In genomic region chr6:31657406-31658157, GRCh38 we compare ENCODE assay signal across 11 cellular contexts. TPM values are rescaled to one million over a fixed set of nuclear protein-coding genes. Genes with fewer than 3 reads are reported as not detected.
DNase-seq lines count a peak whose midpoint lies in the region; FAIRE-seq and TF ChIP-seq lines count a peak whose summit lies in the region.
"Had no signal": no experiment of that assay in that cellular context is flagged by ENCODE, and none has a peak within 500 bp of the region (broad histone marks: within the 10 kb centered on the region; RNA-seq: fewer than 3 reads in every experiment).

No MANE protein-coding gene starts in this region.

- POLR2A ChIA-PET in activated CD4-positive, alpha-beta memory T cell treated with anti-CD3 and anti-CD28 coated beads, Interleukin-2, amount 10 ng/mL, durations not matched to agents 7 days and 5 days (lab: Charles Lee): interaction anchor here (0.8 to 9.8 kb wide), 7 partner anchors 7 to 240 kb away, joined by 3 to 278 read pairs (median 4); partner anchors contain the start of genes C6orf47, CLIC1, CSNK2B and EHMT2

- no peak overlapping the region for H3K27ac ChIP-seq in colonic mucosa

- TF ChIP-seq CTCF in type B pancreatic cell (conservative IDR thresholded peaks at IDR 0.05) (no peak), GM13976 (IDR thresholded peaks at IDR 0.05; ENCODE audit: borderline replicate concordance, control extremely low read depth, extremely low read depth, insufficient read depth, missing control alignments) (no peak), colonic mucosa (IDR thresholded peaks at IDR 0.05) (no peak)

- peaks cover 76% of the 10 kb centered on the region for H3K4me1 Mint-ChIP-seq in activated CD4-positive, alpha-beta memory T cell treated with anti-CD3 and anti-CD28 coated beads, Interleukin-2, amount 10 ng/mL, durations not matched to agents 7 days and 5 days
- H3K4me1 Mint-ChIP-seq in immature natural killer cell: peaks cover 66 to 76% of the 10 kb centered on the region in 2 donors
- peaks cover 43% of the 10 kb centered on the region for H3K4me1 Mint-ChIP-seq in type B pancreatic cell (ENCODE audit: unreplicated experiment)

- no peak overlapping the region for H3K4me3 ChIP-seq in colonic mucosa
- H3K4me3 ChIP-seq: mucosa of descending colon had no signal

- H3K36me3 Mint-ChIP-seq in activated CD4-positive, alpha-beta memory T cell treated with anti-CD3 and anti-CD28 coated beads, Interleukin-2, amount 10 ng/mL, durations not matched to agents 7 days and 5 days (ENCODE audit: low read depth): peaks cover 74% of the 10 kb centered on the region
- H3K36me3 Mint-ChIP-seq in immature natural killer cell (peaks cover 4 to 8% (median 5%) of the 10 kb centered on the region in 3 donors), type B pancreatic cell (peaks cover 16% of the 10 kb centered on the region)

- no peaks in the 10 kb centered on the region for H3K9me3 Mint-ChIP-seq in activated CD4-positive, alpha-beta memory T cell treated with anti-CD3 and anti-CD28 coated beads, Interleukin-2, amount 10 ng/mL, durations not matched to agents 7 days and 5 days
- no peaks in the 10 kb centered on the region for H3K9me3 Mint-ChIP-seq in immature natural killer cell
- H3K9me3 Mint-ChIP-seq in type B pancreatic cell: no peaks in the 10 kb centered on the region

- peak overlapping the region; percentile 95 for H3K4me3 Mint-ChIP-seq in activated CD4-positive, alpha-beta memory T cell treated with anti-CD3 and anti-CD28 coated beads, Interleukin-2, amount 10 ng/mL, durations not matched to agents 7 days and 5 days
- H3K4me3 Mint-ChIP-seq in immature natural killer cell (peak overlapping the region; percentile 42 to 87 (median 59)), type B pancreatic cell (peak overlapping the region; percentile 93)

- no peak overlapping the region for H3K9ac ChIP-seq in colonic mucosa (ENCODE audit: low read depth in 2 of 2, low read length in 2 of 2)

- no peaks in the 10 kb centered on the region for H3K36me3 ChIP-seq in colonic mucosa

- CTCF ChIA-PET in activated CD4-positive, alpha-beta memory T cell treated with anti-CD3 and anti-CD28 coated beads, Interleukin-2, amount 10 ng/mL, durations not matched to agents 7 days and 5 days (lab: Charles Lee): interaction anchor here (0.6 to 1.0 kb wide), 3 partner anchors 44 to 209 kb away, joined by 3 read pairs; no protein-coding TSS in a partner anchor

- in situ Hi-C loops in GM13976 (cut with MboI; ENCODE audit: low sequenced_read_pairs, unreplicated experiment): no loop called here

- no peaks in the 10 kb centered on the region for H3K9me3 ChIP-seq in colonic mucosa
- H3K9me3 ChIP-seq: mucosa of descending colon had no signal

- H3K27ac Mint-ChIP-seq in activated CD4-positive, alpha-beta memory T cell treated with anti-CD3 and anti-CD28 coated beads, Interleukin-2, amount 10 ng/mL, durations not matched to agents 7 days and 5 days: peak overlapping the region; percentile 95
- H3K27ac Mint-ChIP-seq in immature natural killer cell (peak overlapping the region; percentile 70 to 84 (median 80)), type B pancreatic cell (peak overlapping the region; percentile 82)

- FAIRE-seq in HTR-8/SVneo (lab: Jason Lieb, UNC): no peak

- H3K4me1 ChIP-seq in colonic mucosa: peaks cover 15% of the 10 kb centered on the region

- intact Hi-C loops in colonic mucosa (cut with DNase I): loop anchor here (5.0 kb wide), 1 partner anchor 35 kb away; the partner anchor contains the start of gene PRRC2A

- peak; percentile 46 for DNase-seq in stimulated activated CD4-positive, alpha-beta T cell treated with anti-CD3 and anti-CD28 coated beads, Interleukin-1b, Interleukin-23, amount 100 ng/mL, for 48 hours
- DNase-seq in stimulated activated CD4-positive, alpha-beta T cell treated with anti-CD3 and anti-CD28 coated beads, Interleukin-4, amount 100 ng/mL, for 24 hours: no peak
- DNase-seq in activated CD4-positive, alpha-beta memory T cell treated with anti-CD3 and anti-CD28 coated beads, Interleukin-2, amount 10 ng/mL, durations not matched to agents 7 days and 5 days: peak; percentile 67
- peak in 1 of 3 donors; percentile 11 for DNase-seq in immature natural killer cell
- DNase-seq in type B pancreatic cell (ENCODE audit: extremely low spot score, unreplicated experiment): no peak
- no peak for DNase-seq in GM13976 (ENCODE audit: low spot score)
- DNase-seq in colonic mucosa: no peak
- DNase-seq in HTR-8/SVneo (ENCODE audit: insufficient read length, low spot score): no peak
- DNase-seq: cerebellar nuclear complex, mucosa of descending colon, NCI-H1694 had no signal

- H3K27me3 Mint-ChIP-seq in activated CD4-positive, alpha-beta memory T cell treated with anti-CD3 and anti-CD28 coated beads, Interleukin-2, amount 10 ng/mL, durations not matched to agents 7 days and 5 days: no peaks in the 10 kb centered on the region
- H3K27me3 Mint-ChIP-seq in immature natural killer cell (ENCODE audit: low read depth in 3 of 3) (peaks cover 3 to 7% (median 5%) of the 10 kb centered on the region in 3 donors), type B pancreatic cell (no peaks in the 10 kb centered on the region)

- H3K27me3 ChIP-seq in colonic mucosa: no peaks in the 10 kb centered on the region

RNA-seq across cellular contexts. Expression of gene APOM, which starts 1.9 kb away (rescaled TPM):
- total RNA-seq in activated CD4-positive, alpha-beta memory T cell treated with anti-CD3 and anti-CD28 coated beads, Interleukin-2, amount 10 ng/mL, durations not matched to agents 7 days and 5 days: 1 to 10 TPM; 2.9 to 3.6 TPM
- polyA plus RNA-seq in immature natural killer cell: 1 to 10 TPM; 1.8 to 5.7 (median 3.9) TPM
- 11.2 and 20.9 TPM in 2 replicates for total RNA-seq in type B pancreatic cell (ENCODE audit: low replicate concordance)
- total RNA-seq in colonic mucosa: 1 to 10 TPM; 1.6 to 2.4 TPM

RNA-seq across cellular contexts. Expression of gene C6orf47, which starts 3.0 kb away (rescaled TPM):
- 10 to 100 TPM; 26.4 to 26.7 TPM for total RNA-seq in activated CD4-positive, alpha-beta memory T cell treated with anti-CD3 and anti-CD28 coated beads, Interleukin-2, amount 10 ng/mL, durations not matched to agents 7 days and 5 days
- polyA plus RNA-seq in immature natural killer cell: 10 to 100 TPM; 23.6 to 41.6 (median 26.3) TPM
- 22.3 and 28.1 TPM in 2 replicates for total RNA-seq in type B pancreatic cell (ENCODE audit: low replicate concordance)
- total RNA-seq in colonic mucosa: 10 to 100 TPM; 28.3 to 32.8 TPM

RNA-seq across cellular contexts. Expression of gene BAG6, which starts 5.1 kb away (rescaled TPM):
- total RNA-seq in activated CD4-positive, alpha-beta memory T cell treated with anti-CD3 and anti-CD28 coated beads, Interleukin-2, amount 10 ng/mL, durations not matched to agents 7 days and 5 days: 100 to 1,000 TPM; 275 to 282 TPM
- 10 to 100 TPM in 2 of 3 donors, 1 to 10 TPM in 1; 8.5 to 22.7 (median 16.2) TPM for polyA plus RNA-seq in immature natural killer cell
- total RNA-seq in type B pancreatic cell (ENCODE audit: low replicate concordance): 334 and 378 TPM in 2 replicates
- total RNA-seq in colonic mucosa: 100 to 1,000 TPM; 266 to 337 TPM

RNA-seq across cellular contexts. Expression of gene GPANK1, which starts 7.2 kb away (rescaled TPM):
- 10 to 100 TPM; 33.6 to 35.2 TPM for total RNA-seq in activated CD4-positive, alpha-beta memory T cell treated with anti-CD3 and anti-CD28 coated beads, Interleukin-2, amount 10 ng/mL, durations not matched to agents 7 days and 5 days
- polyA plus RNA-seq in immature natural killer cell: 10 to 100 TPM; 17.2 to 29.3 (median 22.9) TPM
- total RNA-seq in type B pancreatic cell (ENCODE audit: low replicate concordance) (17.6 and 20.2 TPM in 2 replicates), colonic mucosa (10 to 100 TPM; 11.0 to 14.9 TPM)

RNA-seq across cellular contexts. Expression of gene CSNK2B, which starts 8.3 kb away (rescaled TPM):
- total RNA-seq in activated CD4-positive, alpha-beta memory T cell treated with anti-CD3 and anti-CD28 coated beads, Interleukin-2, amount 10 ng/mL, durations not matched to agents 7 days and 5 days: 100 to 1,000 TPM; 199 to 212 TPM
- 100 to 1,000 TPM; 253 to 291 (median 289) TPM for polyA plus RNA-seq in immature natural killer cell
- 142 and 175 TPM in 2 replicates for total RNA-seq in type B pancreatic cell (ENCODE audit: low replicate concordance)
- total RNA-seq in colonic mucosa: 100 to 1,000 TPM; 140 to 152 TPM

Comparison
In these comparisons a context has a peak if more than half of its experiments do, and no peak if none do; other contexts are left out.
1. DNase-seq: peak in stimulated activated CD4-positive, alpha-beta T cell treated with anti-CD3 and anti-CD28 coated beads, Interleukin-1b, Interleukin-23, amount 100 ng/mL, for 48 hours (single experiment) and activated CD4-positive, alpha-beta memory T cell treated with anti-CD3 and anti-CD28 coated beads, Interleukin-2, amount 10 ng/mL, durations not matched to agents 7 days and 5 days (single experiment); none in stimulated activated CD4-positive, alpha-beta T cell treated with anti-CD3 and anti-CD28 coated beads, Interleukin-4, amount 100 ng/mL, for 24 hours (single experiment), type B pancreatic cell (single experiment), GM13976 (single experiment), colonic mucosa (single experiment) and HTR-8/SVneo (single experiment).
2. Peak in every context shown above with its lines, with median percentiles within 50 percentile points of each other: H3K27ac Mint-ChIP-seq and H3K4me3 Mint-ChIP-seq.